In genomic region chr10:102309236-102309635, GRCh38 we compare ENCODE assay signal across 24 cellular contexts.
DNase-seq lines count a peak whose midpoint lies in the region; TF ChIP-seq lines count a peak whose summit lies in the region.
"Had no signal": no experiment of that assay in that cellular context is flagged by ENCODE, and none has a peak within 500 bp of the region (broad histone marks: within the 10 kb centered on the region; RNA-seq: fewer than 3 reads in every experiment).

No MANE protein-coding gene starts in this region.

- DNase-seq in HFFc6, result no peak
- no peak for DNase-seq in SJCRH30
- no peak for DNase-seq in chondrocyte (ENCODE audit: low spot score)
- no peak for DNase-seq in smooth muscle cell (lab: John Stamatoyannopoulos, UW; ENCODE audit: unreplicated experiment)
- no peak for DNase-seq in amygdala (lab: John Stamatoyannopoulos, UW)
- DNase-seq in stimulated activated CD4-positive, alpha-beta T cell treated with anti-CD3 and anti-CD28 coated beads, Interleukin-15, amount 100 ng/mL, for 24 hours, result no peak
- no peak for DNase-seq in germinal center (ENCODE audit: low spot score)
- DNase-seq in GM10248 (ENCODE audit: extremely low spot score), result no peak
- DNase-seq: CD8-positive, alpha-beta memory T cell; DMS79 treated with DMSO at 0.1 percent for 48 hours; GF-D8; NCI-H1092; NCI-H1417 treated with DMSO at 0.1 percent for 48 hours; NCI-H1694 treated with DMSO at 0.1 percent for 48 hours; NCI-H2081; NCI-H226; NCI-H510A; NCI-H69; Peyer's patch; SIG-M5 had no signal

- POLR2A ChIA-PET in GM10248 (lab: Yijun Ruan, JAX), result no interaction called here

- CTCF ChIA-PET in GM10248 (lab: Yijun Ruan, JAX), result interaction anchor here (0.8 to 4.2 kb wide), 9 partner anchors 9 to 95 kb away, joined by 3 to 38 read pairs (median 4); no protein-coding TSS in a partner anchor

- H3K4me3 Mint-ChIP-seq in HFFc6, result peak overlapping the region; percentile 65; the same call in 1 of the 2 replicates
- no peak overlapping the region for H3K4me3 Mint-ChIP-seq in chondrocyte (ENCODE audit: unreplicated experiment)
- H3K4me3 Mint-ChIP-seq: B cell; CD8-positive, alpha-beta memory T cell; IgD-negative memory B cell had no signal

- WGBS in smooth muscle cell (ENCODE audit: low lambda C conversion rate), result 97% methylated on average over 1 of the region's 1 CpG

- H3K27ac ChIP-seq in SJCRH30, result peak overlapping the region; percentile 54
- peak overlapping the region; percentile 71 for H3K27ac ChIP-seq in smooth muscle cell (ENCODE audit: low read depth)
- H3K27ac ChIP-seq: C4-2B, KMS-11, Peyer's patch had no signal

- no peak overlapping the region for H3K4me2 ChIP-seq in smooth muscle cell
- H3K4me2 ChIP-seq: KMS-11 had no signal

- H3K4me1 Mint-ChIP-seq in HFFc6 (ENCODE audit: low read depth), result peaks cover 61% of the 10 kb centered on the region
- H3K4me1 Mint-ChIP-seq in chondrocyte (ENCODE audit: low read depth), result peaks cover 51% of the 10 kb centered on the region

- no peak overlapping the region for H2AFZ ChIP-seq in smooth muscle cell (ENCODE audit: low read depth)

- H3K27me3 Mint-ChIP-seq in HFFc6 (ENCODE audit: insufficient read depth) (peaks cover 2% of the 10 kb centered on the region; the same call in 1 of the 2 replicates), chondrocyte (ENCODE audit: low read depth) (no peaks in the 10 kb centered on the region)
- H3K27me3 Mint-ChIP-seq: B cell; CD8-positive, alpha-beta memory T cell; IgD-negative memory B cell had no signal

- H3K27ac Mint-ChIP-seq in HFFc6 (peak overlapping the region; percentile 67), chondrocyte (ENCODE audit: unreplicated experiment) (peak overlapping the region; percentile 86)
- H3K27ac Mint-ChIP-seq: B cell had no signal

- no peaks in the 10 kb centered on the region for H3K9me3 ChIP-seq in SJCRH30 (replicated peaks)
- H3K9me3 ChIP-seq in smooth muscle cell (replicated peaks; ENCODE audit: low read depth), result no peaks in the 10 kb centered on the region
- H3K9me3 ChIP-seq: Peyer's patch had no signal

- peaks cover 25% of the 10 kb centered on the region for H3F3A ChIP-seq in smooth muscle cell (ENCODE audit: low read depth)

- peaks cover 20% of the 10 kb centered on the region; the same call in 1 of the 2 replicates for H3K36me3 Mint-ChIP-seq in HFFc6 (ENCODE audit: low read depth)
- H3K36me3 Mint-ChIP-seq in chondrocyte (ENCODE audit: low read depth), result peaks cover 3% of the 10 kb centered on the region

- H3K36me3 ChIP-seq in SJCRH30 (peaks cover 19% of the 10 kb centered on the region), smooth muscle cell (ENCODE audit: low read depth) (no peaks in the 10 kb centered on the region)

- TF ChIP-seq CTCF in HFFc6 (IDR thresholded peaks at IDR 0.05) (no peak), chondrocyte (IDR thresholded peaks at IDR 0.05) (no peak), smooth muscle cell (IDR thresholded peaks at IDR 0.05; ENCODE audit: borderline replicate concordance, insufficient read depth, poor library complexity, severe bottlenecking) (no peak), GM10248 (IDR thresholded peaks at IDR 0.05; ENCODE audit: control extremely low read depth, extremely low read depth, low read depth, missing control alignments) (no peak)

- H3K4me3 ChIP-seq in SJCRH30 (no peak overlapping the region), smooth muscle cell (no peak overlapping the region)
- H3K4me3 ChIP-seq: Peyer's patch had no signal

- H3K4me1 ChIP-seq in SJCRH30, result peaks cover 48% of the 10 kb centered on the region
- peaks cover 26% of the 10 kb centered on the region for H3K4me1 ChIP-seq in smooth muscle cell (ENCODE audit: low read depth)

- H3K9ac ChIP-seq in smooth muscle cell (ENCODE audit: low read depth), result no peak overlapping the region
- H3K9ac ChIP-seq: KMS-11 had no signal

- H3K27me3 ChIP-seq in SJCRH30, result no peaks in the 10 kb centered on the region
- H3K27me3 ChIP-seq in smooth muscle cell (ENCODE audit: low read depth), result no peaks in the 10 kb centered on the region
- H3K27me3 ChIP-seq: Peyer's patch had no signal

- H3K9me3 Mint-ChIP-seq in HFFc6 (no peaks in the 10 kb centered on the region), chondrocyte (ENCODE audit: low read depth) (no peaks in the 10 kb centered on the region)
- H3K9me3 Mint-ChIP-seq: CD8-positive, alpha-beta memory T cell had no signal

- peaks cover 81% of the 10 kb centered on the region for H3K79me2 ChIP-seq in smooth muscle cell (ENCODE audit: low read depth)

- peaks cover 95% of the 10 kb centered on the region for H4K20me1 ChIP-seq in smooth muscle cell (ENCODE audit: low read depth)
